In genomic region chr1:228941673-228942072, GRCh38 we compare ENCODE assay signal across 21 cellular contexts.
DNase-seq lines count a peak whose midpoint lies in the region; ATAC-seq and TF ChIP-seq lines count a peak whose summit lies in the region.
"Had no signal": no experiment of that assay in that cellular context is flagged by ENCODE, and none has a peak within 500 bp of the region (broad histone marks: within the 10 kb centered on the region; RNA-seq: fewer than 3 reads in every experiment).

No MANE protein-coding gene starts in this region.

- no peaks in the 10 kb centered on the region for H3K36me3 ChIP-seq in neutrophil
- H3K36me3 ChIP-seq: BLaER1 treated with 17β-estradiol and CSF1 and Interleukin-3, amounts not matched to agents 10 nM and 100 nM; Peyer's patch had no signal

- DNase-seq in HL-60 (ENCODE audit: low read depth in 1 of 2, low spot score in 1 of 2) (peak in 1 of 2 experiments; percentile 71), NB4 (ENCODE audit: low read depth) (peak; percentile 65), SKM-1 treated with dmso at 0.1 percent for 144 hours (lab: John Stamatoyannopoulos, UW; ENCODE audit: unreplicated experiment) (peak; percentile 60)
- DNase-seq in activated effector memory CD4-positive, alpha-beta T cell treated with Interleukin-2 at 50 U/mL for 16 hours, result no peak
- DNase-seq in activated T-cell treated with anti-CD3 and anti-CD28 coated beads, Interleukin-2, amount 50 U/mL, for 4 hours, result no peak
- DNase-seq: DMS79, IMR-90, Karpas-422, MM.1S, NCI-H1417, NCI-H187, NCI-H2107, NCI-H2227 treated with DMSO at 0.1 percent for 48 hours, NCI-H524, NCI-H82, Peyer's patch, T-cell had no signal

- H3K4me3 ChIP-seq in HL-60 (replicated peaks; ENCODE audit: insufficient read depth, low read length), result no peak overlapping the region
- H3K4me3 ChIP-seq in NB4 (ENCODE audit: low read depth, low read length), result no peak overlapping the region
- peak overlapping the region in 1 of 2 experiments; percentile 24 for H3K4me3 ChIP-seq in neutrophil (ENCODE audit: low read depth in 1 of 2, low read length in 1 of 2)
- H3K4me3 ChIP-seq: A549; BLaER1 treated with 17β-estradiol and CSF1 and Interleukin-3, amounts not matched to agents 10 nM and 100 nM; Peyer's patch had no signal

- ATAC-seq in GM18520 (IDR thresholded peaks at IDR 0.05; ENCODE audit: unreplicated experiment), result no peak
- ATAC-seq in activated T-cell treated with anti-CD3 and anti-CD28 coated beads, Interleukin-2, amount 50 U/mL, for 4 hours, result no peak
- ATAC-seq: A549, T-cell had no signal

- no peak for TF ChIP-seq POLR2A in NB4 (IDR thresholded peaks at IDR 0.05; ENCODE audit: extremely low read depth, insufficient read length)

- H3K4me1 ChIP-seq in neutrophil (ENCODE audit: control insufficient read depth in 1 of 2, insufficient read depth in 1 of 2, low read depth in 1 of 2, low read length in 1 of 2), result peaks cover 80 to 92% of the 10 kb centered on the region in 2 experiments

- H3K9me3 ChIP-seq in neutrophil, result no peaks in the 10 kb centered on the region
- H3K9me3 ChIP-seq: A549; BLaER1 treated with 17β-estradiol and CSF1 and Interleukin-3, amounts not matched to agents 10 nM and 100 nM had no signal

- TF ChIP-seq CTCF in HL-60 (IDR thresholded peaks at IDR 0.05; ENCODE audit: insufficient read depth, low read length) (no peak), NB4 (IDR thresholded peaks at IDR 0.05; ENCODE audit: low read depth, low read length) (no peak), neutrophil (IDR thresholded peaks at IDR 0.05) (no peak)

- no peaks in the 10 kb centered on the region for H3K36me3 Mint-ChIP-seq in activated T-cell treated with anti-CD3 and anti-CD28 coated beads, Interleukin-2, amount 50 U/mL, for 4 hours (ENCODE audit: insufficient read depth)
- H3K36me3 Mint-ChIP-seq: T-cell had no signal

- no peaks in the 10 kb centered on the region for H3K9me3 Mint-ChIP-seq in activated T-cell treated with anti-CD3 and anti-CD28 coated beads, Interleukin-2, amount 50 U/mL, for 4 hours
- H3K9me3 Mint-ChIP-seq: T-cell had no signal

- no peaks in the 10 kb centered on the region for H3K27me3 Mint-ChIP-seq in activated T-cell treated with anti-CD3 and anti-CD28 coated beads, Interleukin-2, amount 50 U/mL, for 4 hours (ENCODE audit: low read depth)
- H3K27me3 Mint-ChIP-seq: T-cell had no signal

- H3K27me3 ChIP-seq in HL-60 (ENCODE audit: insufficient read depth, poor library complexity, severe bottlenecking) (no peaks in the 10 kb centered on the region), neutrophil (no peaks in the 10 kb centered on the region)
- H3K27me3 ChIP-seq: BLaER1 treated with 17β-estradiol and CSF1 and Interleukin-3, amounts not matched to agents 10 nM and 100 nM; Peyer's patch had no signal

- peaks cover 20% of the 10 kb centered on the region for H3K4me1 Mint-ChIP-seq in activated T-cell treated with anti-CD3 and anti-CD28 coated beads, Interleukin-2, amount 50 U/mL, for 4 hours (ENCODE audit: low read depth)

- H3K27ac ChIP-seq in HL-60 (replicated peaks) (peak overlapping the region; percentile 34; the same call in 1 of the 2 replicates), neutrophil (peak overlapping the region; percentile 87)
- H3K27ac ChIP-seq: A549, Peyer's patch had no signal

- no peak overlapping the region for H3K4me3 Mint-ChIP-seq in activated T-cell treated with anti-CD3 and anti-CD28 coated beads, Interleukin-2, amount 50 U/mL, for 4 hours
- H3K4me3 Mint-ChIP-seq: T-cell had no signal

Comparison
In these comparisons a context has a peak if more than half of its experiments do, and no peak if none do; other contexts are left out.
1. DNase-seq: peak in NB4 (single experiment) and SKM-1 treated with dmso at 0.1 percent for 144 hours (single experiment); none in activated effector memory CD4-positive, alpha-beta T cell treated with Interleukin-2 at 50 U/mL for 16 hours (single experiment) and activated T-cell treated with anti-CD3 and anti-CD28 coated beads, Interleukin-2, amount 50 U/mL, for 4 hours (single experiment).